ENCODE assay signal across 19 cellular contexts in the genomic region with DNA sequence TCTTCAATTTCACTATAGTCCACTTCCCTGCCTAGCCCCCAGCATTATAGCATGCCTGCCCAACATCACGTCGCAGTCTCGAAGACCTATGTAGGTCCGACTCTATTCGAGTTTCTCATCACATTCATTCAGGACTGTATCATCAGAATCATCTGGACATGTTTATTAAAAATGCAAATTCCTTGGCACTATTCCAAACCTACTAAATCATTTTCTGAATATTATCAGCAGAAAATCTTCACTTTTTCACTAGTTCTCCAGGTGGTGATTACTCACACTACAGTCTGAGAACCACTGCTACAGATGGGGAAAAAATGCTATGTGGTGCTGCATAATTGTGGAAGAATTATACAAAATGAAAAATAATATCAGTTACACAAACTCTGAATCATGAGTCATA. TPM values are rescaled to one million over a fixed set of nuclear protein-coding genes. Genes with fewer than 3 reads are reported as not detected.
DNase-seq lines count a peak whose midpoint lies in the region; ATAC-seq, FAIRE-seq and TF ChIP-seq lines count a peak whose summit lies in the region.
"Had no signal": no experiment of that assay in that cellular context is flagged by ENCODE, and none has a peak within 500 bp of the region (broad histone marks: within the 10 kb centered on the region; RNA-seq: fewer than 3 reads in every experiment).

No MANE protein-coding gene starts in this region.

- no peak overlapping the region for H3K27ac ChIP-seq in IMR-90 (ENCODE audit: insufficient read depth, low read length)
- H3K27ac ChIP-seq in astrocyte (ENCODE audit: low read depth, low read length) = no peak overlapping the region
- H3K27ac ChIP-seq in foreskin keratinocyte = no peak overlapping the region
- H3K27ac ChIP-seq in Peyer's patch = no peak overlapping the region
- H3K27ac ChIP-seq: GM23248 had no signal

- H3K9me3 ChIP-seq in IMR-90 (ENCODE audit: control insufficient read depth, insufficient read depth, low read length) (no peaks in the 10 kb centered on the region), astrocyte (ENCODE audit: insufficient read depth, low read depth, low read length) (no peaks in the 10 kb centered on the region), Peyer's patch (no peaks in the 10 kb centered on the region)

- H3K79me1 ChIP-seq in IMR-90 (ENCODE audit: low read depth in 1 of 2, low read length in 2 of 2) = no peaks in the 10 kb centered on the region

- H2BK5ac ChIP-seq in IMR-90 (ENCODE audit: low read depth, low read length, poor library complexity, severe bottlenecking) = no peak overlapping the region

- no peaks in the 10 kb centered on the region for H3K79me2 ChIP-seq in astrocyte (ENCODE audit: insufficient read depth, low read length)

- no peak overlapping the region for H4K91ac ChIP-seq in IMR-90 (ENCODE audit: insufficient read depth, low read depth, low read length)

- H3K4ac ChIP-seq in IMR-90 (ENCODE audit: low read depth, low read length) = no peak overlapping the region

- no TSS peak for BruUV-seq in IMR-90 (replicated peaks; lab: Mats Ljungman, UMichigan)

- no peak overlapping the region for H4K5ac ChIP-seq in IMR-90 (ENCODE audit: low read depth, low read length)

- H4K20me1 ChIP-seq in IMR-90 (ENCODE audit: insufficient read depth, low read length) (no peaks in the 10 kb centered on the region), astrocyte (ENCODE audit: insufficient read depth, low read length) (no peaks in the 10 kb centered on the region)

- no peak overlapping the region for H3K56ac ChIP-seq in IMR-90 (ENCODE audit: extremely low read depth, insufficient read depth, low read length)

- H3K18ac ChIP-seq in IMR-90 (ENCODE audit: low read depth, low read length) = no peak overlapping the region

- H3K4me2 ChIP-seq in IMR-90 (ENCODE audit: low read depth, low read length) = no peak overlapping the region
- no peak overlapping the region for H3K4me2 ChIP-seq in astrocyte (ENCODE audit: low read length)

- no peak for TF ChIP-seq RAD21 in IMR-90 (IDR thresholded peaks at IDR 0.05; ENCODE audit: low read length)

- no peak for TF ChIP-seq CTCF in IMR-90 (conservative IDR thresholded peaks at IDR 0.05; ENCODE audit: low read depth, low read length)
- no peak for TF ChIP-seq CTCF in astrocyte (IDR thresholded peaks at IDR 0.05; ENCODE audit: insufficient read depth, low read depth, low read length)
- TF ChIP-seq CTCF in foreskin keratinocyte (conservative IDR thresholded peaks at IDR 0.05) = no peak
- no peak for TF ChIP-seq CTCF in Peyer's patch (IDR thresholded peaks at IDR 0.05)
- no peak for TF ChIP-seq CTCF in GM10248 (IDR thresholded peaks at IDR 0.05; ENCODE audit: control extremely low read depth, extremely low read depth, low read depth, missing control alignments)

- H2BK15ac ChIP-seq in IMR-90 (ENCODE audit: low read depth, low read length) = no peak overlapping the region

- H2AFZ ChIP-seq in IMR-90 (replicated peaks; ENCODE audit: low read length, poor library complexity) (no peak overlapping the region), astrocyte (ENCODE audit: low read depth, low read length) (no peak overlapping the region)
- H2AFZ ChIP-seq: GM23248 had no signal

- no peak overlapping the region for H4K8ac ChIP-seq in IMR-90 (ENCODE audit: low read depth in 2 of 2, low read length in 2 of 2)

- H3K4me3 ChIP-seq in IMR-90 (ENCODE audit: insufficient read depth, low read depth, low read length) = no peak overlapping the region
- H3K4me3 ChIP-seq in astrocyte (ENCODE audit: insufficient read depth, low read depth, low read length) = no peak overlapping the region
- H3K4me3 ChIP-seq in Peyer's patch = no peak overlapping the region
- H3K4me3 ChIP-seq: GM12878, GM23248 had no signal

- H2AK9ac ChIP-seq in IMR-90 (replicated peaks; ENCODE audit: low read depth, low read length, poor library complexity) = no peak overlapping the region

- 0 out of 2 replicates have a peak, but pooled peaks cover 2% of the 10 kb centered on the region for H3K9me1 ChIP-seq in IMR-90 (ENCODE audit: insufficient read depth, low read length)

- no peak overlapping the region for H3K14ac ChIP-seq in IMR-90 (replicated peaks; ENCODE audit: low read depth, low read length)

- H3K9ac ChIP-seq in IMR-90 (ENCODE audit: low read depth, low read length) (no peak overlapping the region), astrocyte (ENCODE audit: low read length) (no peak overlapping the region)
- H3K9ac ChIP-seq: GM23248 had no signal

- dilution Hi-C loops in IMR-90 (cut with HindIII; ENCODE audit: low sequenced_read_pairs, unreplicated experiment) = no loop called here

- H2BK120ac ChIP-seq in IMR-90 (ENCODE audit: low read depth, low read length) = no peak overlapping the region

- no peaks in the 10 kb centered on the region for H3K36me3 Mint-ChIP-seq in astrocyte (ENCODE audit: low read depth, unreplicated experiment)
- H3K36me3 Mint-ChIP-seq: CD4-positive, alpha-beta memory T cell had no signal

- POLR2A ChIA-PET in IMR-90 (lab: Charles Lee; ENCODE audit: unreplicated experiment) (no interaction called here), GM10248 (lab: Yijun Ruan, JAX) (no interaction called here)

- H3K4me3 Mint-ChIP-seq in astrocyte (ENCODE audit: unreplicated experiment) = no peak overlapping the region
- H3K4me3 Mint-ChIP-seq: CD4-positive, alpha-beta memory T cell had no signal

- H2BK20ac ChIP-seq in IMR-90 (ENCODE audit: low read depth, low read length) = no peak overlapping the region

- no peak for ATAC-seq in IMR-90 (ENCODE audit: low read depth)
- ATAC-seq in foreskin keratinocyte = peak; percentile 23
- no peak for ATAC-seq in HG03354 (IDR thresholded peaks at IDR 0.05; ENCODE audit: poor library complexity, severe bottlenecking, unreplicated experiment)
- ATAC-seq: GM12878 had no signal

- H2AK5ac ChIP-seq in IMR-90 (ENCODE audit: low read depth, low read length) = no peak overlapping the region

- no peaks in the 10 kb centered on the region for H3K9me3 Mint-ChIP-seq in astrocyte (ENCODE audit: unreplicated experiment)

- CTCF ChIA-PET in IMR-90 (lab: Yijun Ruan, JAX) (no interaction called here), GM10248 (lab: Yijun Ruan, JAX) (no interaction called here)

- WGBS in IMR-90 (ENCODE audit: extremely low coverage in 2 of 2, insufficient read length in 1 of 2), 2 experiments = 100% methylated on average over 3 of the region's 5 CpGs; no CpG with 5 or more reads in 1 of the 2 experiments

- H3K23ac ChIP-seq in IMR-90 (ENCODE audit: low read depth, low read length) = no peak overlapping the region

- H3K4me1 Mint-ChIP-seq in astrocyte (ENCODE audit: low read depth, unreplicated experiment) = peaks cover 18% of the 10 kb centered on the region
- H3K4me1 Mint-ChIP-seq: CD4-positive, alpha-beta memory T cell had no signal

- no peaks in the 10 kb centered on the region for H3K36me3 ChIP-seq in IMR-90 (ENCODE audit: control insufficient read depth, insufficient read depth, low read length)
- H3K36me3 ChIP-seq in astrocyte (ENCODE audit: insufficient read depth, low read length) = no peaks in the 10 kb centered on the region
- H3K36me3 ChIP-seq in Peyer's patch = no peaks in the 10 kb centered on the region

- no peaks in the 10 kb centered on the region for H3K27me3 ChIP-seq in IMR-90 (ENCODE audit: control insufficient read depth, insufficient read depth, low read length)
- no peaks in the 10 kb centered on the region for H3K27me3 ChIP-seq in astrocyte (ENCODE audit: insufficient read depth, low read length)
- H3K27me3 ChIP-seq in foreskin keratinocyte = no peaks in the 10 kb centered on the region
- H3K27me3 ChIP-seq in Peyer's patch = no peaks in the 10 kb centered on the region

- in situ Hi-C loops in IMR-90 (cut with MboI; ENCODE audit: low sequenced_read_pairs) = loop anchor here (25.0 kb wide), 1 partner anchor 481 kb away; no protein-coding TSS in a partner anchor

- TF ChIP-seq POLR2A in IMR-90 (IDR thresholded peaks at IDR 0.05; ENCODE audit: low read depth, low read length) = no peak
- no peak for TF ChIP-seq POLR2A in Peyer's patch (IDR thresholded peaks at IDR 0.05)

- DNase-seq in IMR-90 (peak; percentile 26), astrocyte (ENCODE audit: low read depth) (peak; percentile 55), foreskin keratinocyte (peak; percentile 8 to 30), Peyer's patch (no peak), GM10248 (ENCODE audit: extremely low spot score) (no peak)
- DNase-seq: C1 segment of cervical spinal cord; Calu3; CD4-positive, alpha-beta memory T cell; COR-L47; DMS53; DMS79 treated with DMSO at 0.1 percent for 48 hours; GM23248; H7; HCEC 1CT had no signal

- intact Hi-C loops in IMR-90 (cut with micrococcal nuclease) = no loop called here

- H3K4me1 ChIP-seq in IMR-90 (ENCODE audit: control insufficient read depth, insufficient read depth, low read length) = peaks cover 5% of the 10 kb centered on the region
- H3K4me1 ChIP-seq in astrocyte (ENCODE audit: insufficient read depth, low read length) = peaks cover 11% of the 10 kb centered on the region
- peaks cover 12% of the 10 kb centered on the region for H3K4me1 ChIP-seq in foreskin keratinocyte
- H3K4me1 ChIP-seq in Peyer's patch = no peaks in the 10 kb centered on the region

- no peak overlapping the region for H3K27ac Mint-ChIP-seq in astrocyte (ENCODE audit: unreplicated experiment)
- H3K27ac Mint-ChIP-seq: CD4-positive, alpha-beta memory T cell had no signal

- no peak for FAIRE-seq in astrocyte (lab: Jason Lieb, UNC)
- FAIRE-seq: G401.6, GM12878, GM19239, H1 had no signal

- no peaks in the 10 kb centered on the region for H3K27me3 Mint-ChIP-seq in astrocyte (ENCODE audit: low read depth, unreplicated experiment)

TF ChIP-seq in IMR-90, 13 proteins besides CTCF, POLR2A, EP300 and RAD21 (continues in another document):
- TF ChIP-seq CHD1 (IDR thresholded peaks at IDR 0.05; ENCODE audit: low read depth, low read length) (no peak), NFE2L2 (IDR thresholded peaks at IDR 0.05; ENCODE audit: low read depth, low read length) (no peak), MXI1 (IDR thresholded peaks at IDR 0.05; ENCODE audit: borderline replicate concordance, low read depth, low read length) (no peak), FOS (IDR thresholded peaks at IDR 0.05; ENCODE audit: low read depth, low read length) (no peak), BHLHE40 (IDR thresholded peaks at IDR 0.05; ENCODE audit: low read depth, low read length) (no peak)
- TF ChIP-seq, protein P1, sequence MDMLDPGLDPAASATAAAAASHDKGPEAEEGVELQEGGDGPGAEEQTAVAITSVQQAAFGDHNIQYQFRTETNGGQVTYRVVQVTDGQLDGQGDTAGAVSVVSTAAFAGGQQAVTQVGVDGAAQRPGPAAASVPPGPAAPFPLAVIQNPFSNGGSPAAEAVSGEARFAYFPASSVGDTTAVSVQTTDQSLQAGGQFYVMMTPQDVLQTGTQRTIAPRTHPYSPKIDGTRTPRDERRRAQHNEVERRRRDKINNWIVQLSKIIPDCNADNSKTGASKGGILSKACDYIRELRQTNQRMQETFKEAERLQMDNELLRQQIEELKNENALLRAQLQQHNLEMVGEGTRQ (IDR thresholded peaks at IDR 0.05; ENCODE audit: low read depth, low read length) = no peak

RNA-seq across cellular contexts. Expression of gene ETV1, which starts 29.3 kb away (rescaled TPM):
- total RNA-seq in IMR-90 (2012; rRNA removed) (17.2 and 21.1 TPM in 2 replicates), astrocyte (12.5 and 12.6 TPM in 2 replicates), foreskin keratinocyte (6.5 TPM in 2 replicates), Peyer's patch (1 to 10 TPM; 1.6 to 5.1 (median 2.0) TPM)
- polyA plus RNA-seq in IMR-90 (2012; rRNA removed) (8.6 and 11.9 TPM in 2 replicates), foreskin keratinocyte (1.5 TPM in 2 replicates)
- polyA plus RNA-seq in IMR-90 (2012; cell fraction: cytosol; rRNA removed) = 3.8 and 7.2 TPM in 2 replicates
- 7.0 and 10.1 TPM in 2 replicates for polyA plus RNA-seq in IMR-90 (2012; cell fraction: nucleus; rRNA removed; ENCODE audit: low replicate concordance)
- polyA plus RNA-seq: CD4-positive, alpha-beta memory T cell had no signal

Comparison
In these comparisons a context has a peak if more than half of its experiments do, and no peak if none do; other contexts are left out.
1. DNase-seq: peak in IMR-90 (single experiment), astrocyte (single experiment) and foreskin keratinocyte (2 of 2); none in Peyer's patch (0 of 3) and GM10248 (single experiment).